16 cellular contexts compared by ENCODE assay signal in the genomic region with DNA sequence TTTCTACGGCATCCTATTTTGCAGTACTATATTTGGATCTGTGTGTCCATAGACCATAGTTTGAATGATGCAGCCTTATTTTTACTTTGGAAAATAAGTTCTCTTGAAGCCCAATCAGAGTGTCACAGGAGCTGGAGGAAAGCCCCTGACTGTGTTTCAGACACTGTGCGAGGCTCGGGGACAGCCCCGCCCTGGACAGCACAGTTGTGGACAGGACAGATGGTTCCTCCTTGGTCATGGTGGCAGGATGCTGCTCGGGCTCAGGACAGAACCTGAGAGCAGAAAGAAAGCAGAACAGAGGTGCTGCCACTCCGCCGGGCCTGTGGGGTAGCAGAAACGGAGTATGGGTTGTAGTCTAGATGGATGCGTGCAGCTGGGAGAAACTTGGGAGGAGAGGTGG. TPM values are rescaled to one million over a fixed set of nuclear protein-coding genes. Genes with fewer than 3 reads are reported as not detected.
"Had no signal": no experiment of that assay in that cellular context is flagged by ENCODE, and none has a peak within 500 bp of the region (broad histone marks: within the 10 kb centered on the region; RNA-seq: fewer than 3 reads in every experiment).

No MANE protein-coding gene starts in this region.

- H3K4me3 ChIP-seq: body of pancreas, coronary artery, gastroesophageal sphincter, left lung, pancreas, tibial nerve had no signal

- H3K27ac ChIP-seq: body of pancreas, coronary artery, gastroesophageal sphincter, left lung, pancreas, tibial nerve had no signal

- H3K27ac Mint-ChIP-seq: T-helper 1 cell treated with Interleukin-12 subunit alpha and Interleukin-12 subunit beta and Interleukin-4 antibody, amounts not matched to agents 30 μg/mL and 1 μg/mL, for 36 hours had no signal

- H3K9me3 ChIP-seq: pancreas had no signal

- ATAC-seq: body of pancreas, gastroesophageal sphincter, left lung, pancreas had no signal

- H3K4me3 Mint-ChIP-seq: T-helper 1 cell treated with Interleukin-12 subunit alpha and Interleukin-12 subunit beta and Interleukin-4 antibody, amounts not matched to agents 30 μg/mL and 1 μg/mL, for 36 hours had no signal

- DNase-seq: activated CD4-positive, CD25-positive, alpha-beta regulatory T cell; activated naive CD4-positive, alpha-beta T cell treated with Interleukin-2 at 50 U/mL for 16 hours; body of pancreas; central memory CD4-positive, alpha-beta T cell; effector CD8-positive, alpha-beta T cell; left lung; mesenchymal stem cell; pancreas; stimulated activated CD4-positive, alpha-beta T cell treated with anti-CD3 and anti-CD28 coated beads, Interleukin-4, amount 100 ng/mL, for 1 hour had no signal

- H3K36me3 ChIP-seq: pancreas had no signal

- H3K27me3 ChIP-seq: body of pancreas, gastroesophageal sphincter, left lung, pancreas, tibial nerve had no signal

- H3K4me1 ChIP-seq: gastroesophageal sphincter, left lung, tibial nerve had no signal

RNA-seq across cellular contexts. Expression of a gene that starts 37.9 kb away (rescaled TPM):
- total RNA-seq: body of pancreas, gastroesophageal sphincter, pancreas, renal cortical epithelial cell, tibial nerve had no signal
- polyA plus RNA-seq: keratinocyte, neural cell had no signal
